ENCODE assay signal across 2 cellular contexts in the genomic region with DNA sequence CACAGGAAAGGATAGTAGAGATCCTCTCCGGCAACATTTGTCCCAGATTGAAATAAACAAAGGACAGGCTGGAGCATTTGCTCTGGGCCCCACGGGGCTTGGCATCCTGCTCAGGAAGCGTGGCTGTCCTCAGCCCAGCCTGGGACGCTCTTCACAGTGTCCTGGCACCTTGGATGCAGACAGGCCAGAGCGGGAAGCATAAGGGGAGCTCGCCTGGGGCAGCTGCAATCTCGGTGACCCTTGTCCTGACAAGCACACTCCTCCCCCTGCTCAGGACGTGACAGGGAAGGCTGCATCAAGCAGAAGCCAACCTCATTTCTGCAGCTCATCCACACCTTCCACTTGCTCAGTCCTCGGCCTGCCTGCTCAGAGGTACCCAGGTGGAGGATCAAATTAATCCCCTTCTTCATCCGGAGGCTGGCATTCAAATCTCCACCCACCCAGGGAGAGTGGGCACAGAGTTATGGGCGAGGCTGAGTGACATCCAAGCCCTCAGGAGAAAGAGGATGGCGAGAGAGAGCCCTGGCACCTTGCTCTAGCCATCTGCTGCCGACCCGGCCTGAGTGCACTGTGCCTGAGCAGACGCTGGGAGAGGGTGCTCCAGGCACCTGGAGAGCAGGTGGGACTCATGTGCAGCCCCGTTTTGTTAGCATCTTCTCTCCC.
TF ChIP-seq lines count a peak whose summit lies in the region.

No MANE protein-coding gene starts in this region.

TF ChIP-seq in A549, 52 proteins besides CTCF, POLR2A, EP300 and RAD21:
- no peak for TF ChIP-seq NR3C1 (IDR thresholded peaks at IDR 0.05)
- no peak for TF ChIP-seq CBX8 (IDR thresholded peaks at IDR 0.05)
- no peak for TF ChIP-seq ESRRA (IDR thresholded peaks at IDR 0.05; ENCODE audit: borderline replicate concordance, low read length)
- no peak for TF ChIP-seq NFE2L2 (conservative IDR thresholded peaks at IDR 0.05; ENCODE audit: low read length)
- TF ChIP-seq, protein P1, sequence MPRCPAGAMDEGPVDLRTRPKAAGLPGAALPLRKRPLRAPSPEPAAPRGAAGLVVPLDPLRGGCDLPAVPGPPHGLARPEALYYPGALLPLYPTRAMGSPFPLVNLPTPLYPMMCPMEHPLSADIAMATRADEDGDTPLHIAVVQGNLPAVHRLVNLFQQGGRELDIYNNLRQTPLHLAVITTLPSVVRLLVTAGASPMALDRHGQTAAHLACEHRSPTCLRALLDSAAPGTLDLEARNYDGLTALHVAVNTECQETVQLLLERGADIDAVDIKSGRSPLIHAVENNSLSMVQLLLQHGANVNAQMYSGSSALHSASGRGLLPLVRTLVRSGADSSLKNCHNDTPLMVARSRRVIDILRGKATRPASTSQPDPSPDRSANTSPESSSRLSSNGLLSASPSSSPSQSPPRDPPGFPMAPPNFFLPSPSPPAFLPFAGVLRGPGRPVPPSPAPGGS (IDR thresholded peaks at IDR 0.05), result no peak
- TF ChIP-seq, protein P2, sequence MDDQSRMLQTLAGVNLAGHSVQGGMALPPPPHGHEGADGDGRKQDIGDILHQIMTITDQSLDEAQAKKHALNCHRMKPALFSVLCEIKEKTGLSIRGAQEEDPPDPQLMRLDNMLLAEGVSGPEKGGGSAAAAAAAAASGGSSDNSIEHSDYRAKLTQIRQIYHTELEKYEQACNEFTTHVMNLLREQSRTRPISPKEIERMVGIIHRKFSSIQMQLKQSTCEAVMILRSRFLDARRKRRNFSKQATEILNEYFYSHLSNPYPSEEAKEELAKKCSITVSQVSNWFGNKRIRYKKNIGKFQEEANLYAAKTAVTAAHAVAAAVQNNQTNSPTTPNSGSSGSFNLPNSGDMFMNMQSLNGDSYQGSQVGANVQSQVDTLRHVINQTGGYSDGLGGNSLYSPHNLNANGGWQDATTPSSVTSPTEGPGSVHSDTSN (IDR thresholded peaks at IDR 0.05), result no peak
- no peak for TF ChIP-seq TFCP2L1 (CRISPR knock-in tag; IDR thresholded peaks at IDR 0.05)
- no peak for TF ChIP-seq HOXB13 (CRISPR knock-in tag; IDR thresholded peaks at IDR 0.05; ENCODE audit: low read depth)
- TF ChIP-seq RFX5 (IDR thresholded peaks at IDR 0.05), result no peak
- no peak for TF ChIP-seq RNF2 (IDR thresholded peaks at IDR 0.05; ENCODE audit: borderline replicate concordance, low read depth)
- TF ChIP-seq HOXA7 (CRISPR knock-in tag; IDR thresholded peaks at IDR 0.05), result no peak

TF ChIP-seq in HepG2, 621 proteins besides CTCF, POLR2A, EP300 and RAD21:
- TF ChIP-seq RXRA (CRISPR knock-in tag; IDR thresholded peaks at IDR 0.05) (0 out of 2 replicates have a peak, but pooled peaks have one; percentile 15), FOXC1 (CRISPR knock-in tag; IDR thresholded peaks at IDR 0.05; ENCODE audit: borderline replicate concordance) (no peak), FOXP1 (IDR thresholded peaks at IDR 0.05) (no peak), FOXP1 (CRISPR knock-in tag; IDR thresholded peaks at IDR 0.05) (no peak), POGZ (CRISPR knock-in tag; IDR thresholded peaks at IDR 0.05) (no peak), BCL6 (CRISPR knock-in tag; IDR thresholded peaks at IDR 0.05) (no peak), ZNF678 (CRISPR knock-in tag; IDR thresholded peaks at IDR 0.05) (no peak), ZNF557 (CRISPR knock-in tag; IDR thresholded peaks at IDR 0.05) (no peak), GFI1 (CRISPR knock-in tag; IDR thresholded peaks at IDR 0.05; ENCODE audit: borderline replicate concordance) (peak; percentile 63; the same call in 1 of the 2 replicates), ZNF329 (CRISPR knock-in tag; IDR thresholded peaks at IDR 0.05; ENCODE audit: low read depth) (0 out of 2 replicates have a peak, but pooled peaks have one; percentile 63), HNF4A (CRISPR knock-in tag; IDR thresholded peaks at IDR 0.05) (peak; percentile 18; the same call in 1 of the 2 replicates), NR2C2 (CRISPR knock-in tag; IDR thresholded peaks at IDR 0.05; ENCODE audit: borderline replicate concordance) (no peak), ZNF282 (IDR thresholded peaks at IDR 0.05; ENCODE audit: partially characterized antibody) (no peak)
- TF ChIP-seq, protein P3, sequence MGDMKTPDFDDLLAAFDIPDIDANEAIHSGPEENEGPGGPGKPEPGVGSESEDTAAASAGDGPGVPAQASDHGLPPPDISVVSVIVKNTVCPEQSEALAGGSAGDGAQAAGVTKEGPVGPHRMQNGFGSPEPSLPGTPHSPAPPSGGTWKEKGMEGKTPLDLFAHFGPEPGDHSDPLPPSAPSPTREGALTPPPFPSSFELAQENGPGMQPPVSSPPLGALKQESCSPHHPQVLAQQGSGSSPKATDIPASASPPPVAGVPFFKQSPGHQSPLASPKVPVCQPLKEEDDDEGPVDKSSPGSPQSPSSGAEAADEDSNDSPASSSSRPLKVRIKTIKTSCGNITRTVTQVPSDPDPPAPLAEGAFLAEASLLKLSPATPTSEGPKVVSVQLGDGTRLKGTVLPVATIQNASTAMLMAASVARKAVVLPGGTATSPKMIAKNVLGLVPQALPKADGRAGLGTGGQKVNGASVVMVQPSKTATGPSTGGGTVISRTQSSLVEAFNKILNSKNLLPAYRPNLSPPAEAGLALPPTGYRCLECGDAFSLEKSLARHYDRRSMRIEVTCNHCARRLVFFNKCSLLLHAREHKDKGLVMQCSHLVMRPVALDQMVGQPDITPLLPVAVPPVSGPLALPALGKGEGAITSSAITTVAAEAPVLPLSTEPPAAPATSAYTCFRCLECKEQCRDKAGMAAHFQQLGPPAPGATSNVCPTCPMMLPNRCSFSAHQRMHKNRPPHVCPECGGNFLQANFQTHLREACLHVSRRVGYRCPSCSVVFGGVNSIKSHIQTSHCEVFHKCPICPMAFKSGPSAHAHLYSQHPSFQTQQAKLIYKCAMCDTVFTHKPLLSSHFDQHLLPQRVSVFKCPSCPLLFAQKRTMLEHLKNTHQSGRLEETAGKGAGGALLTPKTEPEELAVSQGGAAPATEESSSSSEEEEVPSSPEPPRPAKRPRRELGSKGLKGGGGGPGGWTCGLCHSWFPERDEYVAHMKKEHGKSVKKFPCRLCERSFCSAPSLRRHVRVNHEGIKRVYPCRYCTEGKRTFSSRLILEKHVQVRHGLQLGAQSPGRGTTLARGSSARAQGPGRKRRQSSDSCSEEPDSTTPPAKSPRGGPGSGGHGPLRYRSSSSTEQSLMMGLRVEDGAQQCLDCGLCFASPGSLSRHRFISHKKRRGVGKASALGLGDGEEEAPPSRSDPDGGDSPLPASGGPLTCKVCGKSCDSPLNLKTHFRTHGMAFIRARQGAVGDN (CRISPR knock-in tag; IDR thresholded peaks at IDR 0.05), result peak; percentile 30; the same call in 1 of the 2 replicates
- TF ChIP-seq, protein P4, sequence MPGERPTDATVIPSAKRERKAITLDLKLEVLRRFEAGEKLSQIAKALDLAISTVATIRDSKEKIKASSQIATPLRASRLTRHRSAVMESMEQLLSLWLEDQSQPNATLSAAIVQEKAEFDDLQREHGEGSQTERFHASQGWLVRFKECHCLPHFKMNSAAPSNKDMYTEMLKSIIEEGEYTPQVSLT (CRISPR knock-in tag; IDR thresholded peaks at IDR 0.05; ENCODE audit: borderline replicate concordance, low read depth), result no peak
- TF ChIP-seq, protein P5, sequence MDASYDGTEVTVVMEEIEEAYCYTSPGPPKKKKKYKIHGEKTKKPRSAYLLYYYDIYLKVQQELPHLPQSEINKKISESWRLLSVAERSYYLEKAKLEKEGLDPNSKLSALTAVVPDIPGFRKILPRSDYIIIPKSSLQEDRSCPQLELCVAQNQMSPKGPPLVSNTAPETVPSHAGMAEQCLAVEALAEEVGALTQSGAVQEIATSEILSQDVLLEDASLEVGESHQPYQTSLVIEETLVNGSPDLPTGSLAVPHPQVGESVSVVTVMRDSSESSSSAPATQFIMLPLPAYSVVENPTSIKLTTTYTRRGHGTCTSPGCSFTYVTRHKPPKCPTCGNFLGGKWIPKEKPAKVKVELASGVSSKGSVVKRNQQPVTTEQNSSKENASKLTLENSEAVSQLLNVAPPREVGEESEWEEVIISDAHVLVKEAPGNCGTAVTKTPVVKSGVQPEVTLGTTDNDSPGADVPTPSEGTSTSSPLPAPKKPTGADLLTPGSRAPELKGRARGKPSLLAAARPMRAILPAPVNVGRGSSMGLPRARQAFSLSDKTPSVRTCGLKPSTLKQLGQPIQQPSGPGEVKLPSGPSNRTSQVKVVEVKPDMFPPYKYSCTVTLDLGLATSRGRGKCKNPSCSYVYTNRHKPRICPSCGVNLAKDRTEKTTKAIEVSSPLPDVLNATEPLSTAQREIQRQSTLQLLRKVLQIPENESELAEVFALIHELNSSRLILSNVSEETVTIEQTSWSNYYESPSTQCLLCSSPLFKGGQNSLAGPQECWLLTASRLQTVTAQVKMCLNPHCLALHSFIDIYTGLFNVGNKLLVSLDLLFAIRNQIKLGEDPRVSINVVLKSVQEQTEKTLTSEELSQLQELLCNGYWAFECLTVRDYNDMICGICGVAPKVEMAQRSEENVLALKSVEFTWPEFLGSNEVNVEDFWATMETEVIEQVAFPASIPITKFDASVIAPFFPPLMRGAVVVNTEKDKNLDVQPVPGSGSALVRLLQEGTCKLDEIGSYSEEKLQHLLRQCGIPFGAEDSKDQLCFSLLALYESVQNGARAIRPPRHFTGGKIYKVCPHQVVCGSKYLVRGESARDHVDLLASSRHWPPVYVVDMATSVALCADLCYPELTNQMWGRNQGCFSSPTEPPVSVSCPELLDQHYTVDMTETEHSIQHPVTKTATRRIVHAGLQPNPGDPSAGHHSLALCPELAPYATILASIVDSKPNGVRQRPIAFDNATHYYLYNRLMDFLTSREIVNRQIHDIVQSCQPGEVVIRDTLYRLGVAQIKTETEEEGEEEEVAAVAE (CRISPR knock-in tag; IDR thresholded peaks at IDR 0.05; ENCODE audit: borderline replicate concordance), result no peak
- TF ChIP-seq, protein P6, sequence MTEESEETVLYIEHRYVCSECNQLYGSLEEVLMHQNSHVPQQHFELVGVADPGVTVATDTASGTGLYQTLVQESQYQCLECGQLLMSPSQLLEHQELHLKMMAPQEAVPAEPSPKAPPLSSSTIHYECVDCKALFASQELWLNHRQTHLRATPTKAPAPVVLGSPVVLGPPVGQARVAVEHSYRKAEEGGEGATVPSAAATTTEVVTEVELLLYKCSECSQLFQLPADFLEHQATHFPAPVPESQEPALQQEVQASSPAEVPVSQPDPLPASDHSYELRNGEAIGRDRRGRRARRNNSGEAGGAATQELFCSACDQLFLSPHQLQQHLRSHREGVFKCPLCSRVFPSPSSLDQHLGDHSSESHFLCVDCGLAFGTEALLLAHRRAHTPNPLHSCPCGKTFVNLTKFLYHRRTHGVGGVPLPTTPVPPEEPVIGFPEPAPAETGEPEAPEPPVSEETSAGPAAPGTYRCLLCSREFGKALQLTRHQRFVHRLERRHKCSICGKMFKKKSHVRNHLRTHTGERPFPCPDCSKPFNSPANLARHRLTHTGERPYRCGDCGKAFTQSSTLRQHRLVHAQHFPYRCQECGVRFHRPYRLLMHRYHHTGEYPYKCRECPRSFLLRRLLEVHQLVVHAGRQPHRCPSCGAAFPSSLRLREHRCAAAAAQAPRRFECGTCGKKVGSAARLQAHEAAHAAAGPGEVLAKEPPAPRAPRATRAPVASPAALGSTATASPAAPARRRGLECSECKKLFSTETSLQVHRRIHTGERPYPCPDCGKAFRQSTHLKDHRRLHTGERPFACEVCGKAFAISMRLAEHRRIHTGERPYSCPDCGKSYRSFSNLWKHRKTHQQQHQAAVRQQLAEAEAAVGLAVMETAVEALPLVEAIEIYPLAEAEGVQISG (CRISPR knock-in tag; IDR thresholded peaks at IDR 0.05), result 0 out of 2 replicates have a peak, but pooled peaks have one; percentile 13
TF ChIP-seq in HepG2: peak in this region for 6.
